ENCODE assay signal across 8 cellular contexts in the genomic region with DNA sequence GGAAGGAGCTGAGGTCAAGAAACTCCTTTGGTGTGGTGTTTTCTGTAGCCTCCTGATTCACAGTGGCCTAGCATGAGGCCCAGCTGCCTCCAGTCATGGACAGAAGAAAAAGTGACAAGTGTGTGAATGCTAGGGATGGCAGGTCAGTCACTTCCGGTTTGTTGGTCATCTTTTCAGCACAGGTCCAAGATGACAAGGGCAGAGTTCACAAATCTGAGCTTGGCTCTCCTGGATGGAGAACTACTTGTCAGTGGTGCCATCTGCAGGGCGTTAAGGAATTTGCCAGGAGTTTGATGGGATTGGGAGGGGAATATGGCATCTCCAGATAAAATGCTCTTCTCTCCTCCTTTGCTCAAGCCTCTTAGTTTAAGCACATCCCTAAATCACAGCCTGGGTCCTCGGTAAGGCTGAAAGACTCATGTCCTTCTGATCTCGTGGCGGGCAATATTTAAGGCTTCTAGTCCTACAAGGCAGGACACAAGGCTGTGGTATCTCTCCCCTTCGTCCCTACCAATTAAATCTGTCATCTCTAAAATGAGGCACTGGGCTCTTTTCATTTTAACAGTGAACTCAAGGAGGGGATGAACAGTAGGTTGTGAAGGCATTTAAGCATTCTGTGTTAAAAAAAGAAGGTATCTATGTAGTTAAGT. TPM values are rescaled to one million over a fixed set of nuclear protein-coding genes. Genes with fewer than 3 reads are reported as not detected.
A peak's percentile ranks its signal among the peaks of the same experiment; 100 is the strongest.
DNase-seq lines count a peak whose midpoint lies in the region; ATAC-seq and TF ChIP-seq lines count a peak whose summit lies in the region.

No MANE protein-coding gene starts in this region.

- H3K36me3 ChIP-seq in Peyer's patch (no peaks in the 10 kb centered on the region), esophagus muscularis mucosa (no peaks in the 10 kb centered on the region), neural cell (ENCODE audit: insufficient read depth, low read length) (no peaks in the 10 kb centered on the region)

- ATAC-seq in Right ventricle myocardium inferior (peak; percentile 54), HG02970 (IDR thresholded peaks at IDR 0.05; ENCODE audit: low FRiP score, unreplicated experiment) (no peak), HG03457 (IDR thresholded peaks at IDR 0.05; ENCODE audit: unreplicated experiment) (no peak)

- TF ChIP-seq CTCF in Peyer's patch (IDR thresholded peaks at IDR 0.05) (peak in 5 of 6 experiments; percentile 4 to 87 (median 70)), esophagus muscularis mucosa (IDR thresholded peaks at IDR 0.05) (peak; percentile 55 to 66 (median 57)), neural cell (IDR thresholded peaks at IDR 0.05; ENCODE audit: poor library complexity, severe bottlenecking) (peak; percentile 75)

- no peaks in the 10 kb centered on the region for H3K9me2 ChIP-seq in neural cell (ENCODE audit: insufficient read depth, low read length)

- no peak overlapping the region for H3K4me2 ChIP-seq in neural cell (ENCODE audit: low read length)

- intact Hi-C loops in Right ventricle myocardium inferior (cut with DNase I) (loop anchor here (1.0 kb wide), 2 partner anchors 33 to 58 kb away; no protein-coding TSS in a partner anchor), cardiac septum (cut with DNase I) (loop anchor here (2.0 kb wide), 1 partner anchor 32 kb away; no protein-coding TSS in a partner anchor), esophagus muscularis mucosa (cut with DNase I) (loop anchor here (5.0 kb wide), 1 partner anchor 34 kb away; no protein-coding TSS in a partner anchor)

- no peak overlapping the region for H2AFZ ChIP-seq in neural cell (ENCODE audit: low read depth, low read length)

- no peaks in the 10 kb centered on the region for H3K4me1 ChIP-seq in Peyer's patch
- H3K4me1 ChIP-seq in esophagus muscularis mucosa, result no peaks in the 10 kb centered on the region

- no peaks in the 10 kb centered on the region for H3K79me2 ChIP-seq in neural cell (replicated peaks; ENCODE audit: insufficient read depth, low read length)

- H3K27me3 ChIP-seq in Peyer's patch (no peaks in the 10 kb centered on the region), esophagus muscularis mucosa (no peaks in the 10 kb centered on the region), neural cell (ENCODE audit: insufficient read depth, low read depth, low read length) (no peaks in the 10 kb centered on the region)

- TF ChIP-seq POLR2A in Peyer's patch (IDR thresholded peaks at IDR 0.05) (no peak), esophagus muscularis mucosa (IDR thresholded peaks at IDR 0.05; ENCODE audit: low read depth) (no peak)

- H3K4me3 ChIP-seq in Peyer's patch (no peak overlapping the region), esophagus muscularis mucosa (no peak overlapping the region), neural cell (ENCODE audit: low read length) (no peak overlapping the region)

- H3K9ac ChIP-seq in neural cell (ENCODE audit: low read length), result no peak overlapping the region

- H3F3A ChIP-seq in neural cell (ENCODE audit: insufficient read depth, low read length, poor library complexity, severe bottlenecking), result no peaks in the 10 kb centered on the region

- no peak for TF ChIP-seq EP300 in esophagus muscularis mucosa (IDR thresholded peaks at IDR 0.05)
- TF ChIP-seq EP300 in neural cell (conservative IDR thresholded peaks at IDR 0.05; ENCODE audit: poor library complexity, severe bottlenecking), result no peak

- 32% methylated on average over 6 of the region's 6 CpGs for WGBS in esophagus muscularis mucosa

- H4K20me1 ChIP-seq in neural cell (ENCODE audit: insufficient read depth), result no peaks in the 10 kb centered on the region

- no peaks in the 10 kb centered on the region for H3K9me3 ChIP-seq in Peyer's patch
- no peaks in the 10 kb centered on the region for H3K9me3 ChIP-seq in esophagus muscularis mucosa
- no peaks in the 10 kb centered on the region for H3K9me3 ChIP-seq in neural cell (ENCODE audit: low read length)

- TF ChIP-seq RAD21 in neural cell (conservative IDR thresholded peaks at IDR 0.05), result peak; percentile 72

- DNase-seq in Right ventricle myocardium inferior (ENCODE audit: missing footprints), result no peak
- no peak for DNase-seq in cardiac septum (ENCODE audit: low spot score)
- DNase-seq in Peyer's patch, result peak in 1 of 3 donors; percentile 75
- no peak for DNase-seq in esophagus muscularis mucosa (ENCODE audit: extremely low spot score)
- no peak for DNase-seq in T-helper 1 cell

- no peak overlapping the region for H3K27ac ChIP-seq in Peyer's patch
- H3K27ac ChIP-seq in esophagus muscularis mucosa (replicated peaks in 1 of 4), result no peak overlapping the region
- no peak overlapping the region for H3K27ac ChIP-seq in neural cell (ENCODE audit: low read length)

TF ChIP-seq in neural cell, 6 proteins besides CTCF, POLR2A, EP300 and RAD21:
- TF ChIP-seq SMC3 (conservative IDR thresholded peaks at IDR 0.05; ENCODE audit: poor library complexity), result peak; percentile 71
- no peak for TF ChIP-seq MXI1 (conservative IDR thresholded peaks at IDR 0.05; ENCODE audit: poor library complexity, severe bottlenecking)

RNA-seq across cellular contexts. Expression of gene TUBA1B, which starts 10.0 kb away (rescaled TPM):
- total RNA-seq in Right ventricle myocardium inferior, result 510 TPM
- 377 TPM for total RNA-seq in cardiac septum
- 100 to 1,000 TPM; 154 to 578 (median 243) TPM for total RNA-seq in Peyer's patch
- 1,000 to 10,000 TPM in 1 of 4 donors, 100 to 1,000 TPM in 3; 739 to 1,057 (median 846) TPM for total RNA-seq in esophagus muscularis mucosa
- 573 and 605 TPM in 2 replicates for polyA plus RNA-seq in neural cell
- polyA minus RNA-seq in neural cell, result 371 and 430 TPM in 2 replicates

RNA-seq across cellular contexts. Expression of gene LMBR1L, which starts 10.5 kb away (rescaled TPM):
- total RNA-seq in Right ventricle myocardium inferior, result 26.3 TPM
- total RNA-seq in cardiac septum, result 33.3 TPM
- 10 to 100 TPM; 34.7 to 93.7 (median 84.7) TPM for total RNA-seq in Peyer's patch
- 10 to 100 TPM; 24.7 to 54.0 (median 34.3) TPM for total RNA-seq in esophagus muscularis mucosa
- 344 and 381 TPM in 2 replicates for polyA plus RNA-seq in neural cell
- 165 and 169 TPM in 2 replicates for polyA minus RNA-seq in neural cell

RNA-seq across cellular contexts. Expression of gene DHH, which starts 26.6 kb away (rescaled TPM):
- 0.87 TPM for total RNA-seq in Right ventricle myocardium inferior
- total RNA-seq in cardiac septum, result 1.6 TPM
- 1 to 10 TPM in 1 of 4 donors, under 1 TPM in 1, not detected in 2; 0.19 to 2.5 TPM for total RNA-seq in Peyer's patch
- total RNA-seq in esophagus muscularis mucosa, result 1 to 10 TPM in 3 of 4 donors, under 1 TPM in 1; 0.66 to 3.0 (median 1.9) TPM
- polyA plus RNA-seq in neural cell, result 0.28 and 0.66 TPM in 2 replicates
- polyA minus RNA-seq in neural cell, result 0.46 and 0.49 TPM in 2 replicates

RNA-seq across cellular contexts. Expression of gene RHEBL1, which starts 51.4 kb away (rescaled TPM):
- total RNA-seq in Right ventricle myocardium inferior (0.41 TPM), cardiac septum (0.38 TPM), Peyer's patch (not detected), esophagus muscularis mucosa (under 1 TPM in 2 of 4 donors, not detected in 2; 0.40 to 0.97 TPM)
- polyA plus RNA-seq in neural cell, result 0.68 TPM in 1 of 2 replicates, not detected in the other
- polyA minus RNA-seq in neural cell, result not detected in 2 replicates
